17 cellular contexts compared by ENCODE assay signal in the genomic region with DNA sequence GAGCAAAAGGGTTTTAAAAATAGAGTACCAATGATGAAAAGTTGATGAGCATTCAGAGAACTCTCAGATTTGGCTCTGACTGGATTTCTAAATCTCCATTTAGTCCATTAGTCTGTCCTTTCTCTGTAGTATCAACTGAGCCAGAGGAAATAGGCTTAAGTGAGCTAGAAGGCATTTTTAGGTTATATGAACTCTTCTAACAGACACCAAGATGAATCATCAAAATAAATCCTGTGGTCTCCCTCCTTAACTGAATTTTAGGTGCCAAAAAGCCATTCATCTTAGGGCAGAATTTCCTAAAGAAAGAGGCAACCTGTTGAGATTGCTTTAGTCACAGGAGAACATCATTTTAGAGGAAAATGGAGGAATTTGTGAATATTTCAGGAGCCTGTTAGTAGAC.
A peak's percentile ranks its signal among the peaks of the same experiment; 100 is the strongest.
DNase-seq lines count a peak whose midpoint lies in the region; ATAC-seq and TF ChIP-seq lines count a peak whose summit lies in the region.
"Had no signal": no experiment of that assay in that cellular context is flagged by ENCODE, and none has a peak within 500 bp of the region (broad histone marks: within the 10 kb centered on the region; RNA-seq: fewer than 3 reads in every experiment).

No MANE protein-coding gene starts in this region.

- H3K9me3 Mint-ChIP-seq in stimulated activated memory B cell treated with anti-CD40 and anti-IgM and Interleukin-4, amounts not matched to agents 10 μg/mL and 1 μg/mL and 100 μg/mL, for 72 hours: no peaks in the 10 kb centered on the region
- H3K9me3 Mint-ChIP-seq in activated CD4-positive, alpha-beta memory T cell treated with anti-CD3 and anti-CD28 coated beads, Interleukin-2, amount 10 ng/mL, durations not matched to agents 7 days and 5 days: no peaks in the 10 kb centered on the region
- H3K9me3 Mint-ChIP-seq: CD4-positive, alpha-beta T cell had no signal

- CTCF ChIA-PET in activated CD4-positive, alpha-beta memory T cell treated with anti-CD3 and anti-CD28 coated beads, Interleukin-2, amount 10 ng/mL, durations not matched to agents 7 days and 5 days (lab: Charles Lee): no interaction called here

- peaks cover 97% of the 10 kb centered on the region for H3K4me1 ChIP-seq in Loucy (ENCODE audit: insufficient read depth, low read length, poor library complexity, severe bottlenecking)
- H3K4me1 ChIP-seq: A549 had no signal

- H3K4me3 ChIP-seq in AG10803 (ENCODE audit: low read length): no peak overlapping the region
- peak overlapping the region; percentile 16 for H3K4me3 ChIP-seq in Loucy (ENCODE audit: low read length, poor library complexity, severe bottlenecking)
- no peak overlapping the region for H3K4me3 ChIP-seq in astrocyte of the cerebellum (ENCODE audit: low read depth, low read length)
- H3K4me3 ChIP-seq: A549, PC-9, SJCRH30 had no signal

- peak overlapping the region; percentile 68 for H3K4me2 ChIP-seq in Loucy (ENCODE audit: low read depth, low read length, poor library complexity, severe bottlenecking)
- H3K4me2 ChIP-seq: A549, PC-9 had no signal

- H3K79me2 ChIP-seq in Loucy (ENCODE audit: insufficient read depth, low read length): peaks cover 57% of the 10 kb centered on the region

- no peaks in the 10 kb centered on the region for H3K9me3 ChIP-seq in Loucy (ENCODE audit: insufficient read depth, low read depth, low read length)
- H3K9me3 ChIP-seq: A549, SJCRH30 had no signal

- H3K27me3 ChIP-seq in Loucy (ENCODE audit: insufficient read depth, low read length, poor library complexity, severe bottlenecking): no peaks in the 10 kb centered on the region
- H3K27me3 ChIP-seq: SJCRH30 had no signal

- no peaks in the 10 kb centered on the region for H3K36me3 ChIP-seq in Loucy (ENCODE audit: insufficient read depth, low read length)
- H3K36me3 ChIP-seq: SJCRH30 had no signal

- H3K27me3 Mint-ChIP-seq in stimulated activated memory B cell treated with anti-CD40 and anti-IgM and Interleukin-4, amounts not matched to agents 10 μg/mL and 1 μg/mL and 100 μg/mL, for 72 hours: no peaks in the 10 kb centered on the region
- H3K27me3 Mint-ChIP-seq in activated CD4-positive, alpha-beta memory T cell treated with anti-CD3 and anti-CD28 coated beads, Interleukin-2, amount 10 ng/mL, durations not matched to agents 7 days and 5 days: no peaks in the 10 kb centered on the region
- H3K27me3 Mint-ChIP-seq: CD4-positive, alpha-beta T cell had no signal

- peaks cover 37% of the 10 kb centered on the region for H3K4me1 Mint-ChIP-seq in stimulated activated memory B cell treated with anti-CD40 and anti-IgM and Interleukin-4, amounts not matched to agents 10 μg/mL and 1 μg/mL and 100 μg/mL, for 72 hours
- no peaks in the 10 kb centered on the region for H3K4me1 Mint-ChIP-seq in activated CD4-positive, alpha-beta memory T cell treated with anti-CD3 and anti-CD28 coated beads, Interleukin-2, amount 10 ng/mL, durations not matched to agents 7 days and 5 days

- H3F3A ChIP-seq in Loucy (ENCODE audit: low read depth): 0 out of 2 replicates have a peak, but pooled peaks cover 6% of the 10 kb centered on the region

- H3K4me3 Mint-ChIP-seq in stimulated activated memory B cell treated with anti-CD40 and anti-IgM and Interleukin-4, amounts not matched to agents 10 μg/mL and 1 μg/mL and 100 μg/mL, for 72 hours: no peak overlapping the region
- H3K4me3 Mint-ChIP-seq in activated CD4-positive, alpha-beta memory T cell treated with anti-CD3 and anti-CD28 coated beads, Interleukin-2, amount 10 ng/mL, durations not matched to agents 7 days and 5 days: no peak overlapping the region
- H3K4me3 Mint-ChIP-seq: CD4-positive, alpha-beta T cell had no signal

- TF ChIP-seq CTCF in AG10803 (conservative IDR thresholded peaks at IDR 0.05; ENCODE audit: low read length): no peak
- no peak for TF ChIP-seq CTCF in Loucy (conservative IDR thresholded peaks at IDR 0.05; ENCODE audit: low read length)
- TF ChIP-seq CTCF in astrocyte of the cerebellum (IDR thresholded peaks at IDR 0.05; ENCODE audit: low read depth, low read length, missing control alignments): no peak

- H3K27ac Mint-ChIP-seq in stimulated activated memory B cell treated with anti-CD40 and anti-IgM and Interleukin-4, amounts not matched to agents 10 μg/mL and 1 μg/mL and 100 μg/mL, for 72 hours: peak overlapping the region; percentile 4
- H3K27ac Mint-ChIP-seq in activated CD4-positive, alpha-beta memory T cell treated with anti-CD3 and anti-CD28 coated beads, Interleukin-2, amount 10 ng/mL, durations not matched to agents 7 days and 5 days: no peak overlapping the region
- H3K27ac Mint-ChIP-seq: CD4-positive, alpha-beta T cell had no signal

- H2AFZ ChIP-seq in Loucy (ENCODE audit: low read length): no peak overlapping the region
- H2AFZ ChIP-seq: PC-9 had no signal

- in situ Hi-C loops in astrocyte of the cerebellum (cut with HindIII; ENCODE audit: low sequenced_read_pairs): no loop called here

- DNase-seq in AG10803 (ENCODE audit: low read depth) (peak; percentile 44), astrocyte of the cerebellum (ENCODE audit: low read depth) (peak; percentile 24), superior temporal gyrus (ENCODE audit: extremely low spot score) (no peak)
- DNase-seq in activated CD4-positive, alpha-beta memory T cell treated with anti-CD3 and anti-CD28 coated beads, Interleukin-2, amount 10 ng/mL, durations not matched to agents 7 days and 5 days: no peak
- DNase-seq: CD4-positive, alpha-beta T cell; DMS53; KBM-7; NCI-H1092; NCI-H2081 treated with DMSO at 0.1 percent for 48 hours; NCI-H510A treated with DMSO at 0.1 percent for 48 hours; PC-9 had no signal

- peak overlapping the region; percentile 41 for H3K9ac ChIP-seq in Loucy (ENCODE audit: low read depth, low read length, poor library complexity, severe bottlenecking)

- H3K36me3 Mint-ChIP-seq in stimulated activated memory B cell treated with anti-CD40 and anti-IgM and Interleukin-4, amounts not matched to agents 10 μg/mL and 1 μg/mL and 100 μg/mL, for 72 hours: peaks cover 8% of the 10 kb centered on the region
- no peaks in the 10 kb centered on the region for H3K36me3 Mint-ChIP-seq in activated CD4-positive, alpha-beta memory T cell treated with anti-CD3 and anti-CD28 coated beads, Interleukin-2, amount 10 ng/mL, durations not matched to agents 7 days and 5 days (ENCODE audit: low read depth)

- no peaks in the 10 kb centered on the region for H3K9me2 ChIP-seq in Loucy (replicated peaks; ENCODE audit: low read depth, low read length)

- ATAC-seq in stimulated activated memory B cell treated with anti-CD40 and anti-IgM and Interleukin-4, amounts not matched to agents 10 μg/mL and 1 μg/mL and 100 μg/mL, for 72 hours: no peak
- no peak for ATAC-seq in HG03342 (IDR thresholded peaks at IDR 0.05; ENCODE audit: unreplicated experiment)
- ATAC-seq: A549, HCT116 had no signal

- POLR2A ChIA-PET in activated CD4-positive, alpha-beta memory T cell treated with anti-CD3 and anti-CD28 coated beads, Interleukin-2, amount 10 ng/mL, durations not matched to agents 7 days and 5 days (lab: Charles Lee): no interaction called here

- no peaks in the 10 kb centered on the region for H4K20me1 ChIP-seq in Loucy (ENCODE audit: insufficient read depth, low read length, poor library complexity, severe bottlenecking)

Comparison
In these comparisons a context has a peak if more than half of its experiments do, and no peak if none do; other contexts are left out.
1. DNase-seq: peak in AG10803 (single experiment) and astrocyte of the cerebellum (single experiment); none in activated CD4-positive, alpha-beta memory T cell treated with anti-CD3 and anti-CD28 coated beads, Interleukin-2, amount 10 ng/mL, durations not matched to agents 7 days and 5 days (single experiment) and superior temporal gyrus (single experiment).